In genomic region chr12:49827351-49828099, GRCh38 we compare ENCODE assay signal across 8 cellular contexts. TPM values are rescaled to one million over a fixed set of nuclear protein-coding genes. Genes with fewer than 3 reads are reported as not detected.
A peak's percentile ranks its signal among the peaks of the same experiment; 100 is the strongest.
DNase-seq lines count a peak whose midpoint lies in the region; ATAC-seq and TF ChIP-seq lines count a peak whose summit lies in the region.

No MANE protein-coding gene starts in this region.

- H3K27me3 ChIP-seq in gastroesophageal sphincter (no peaks in the 10 kb centered on the region), neural progenitor cell (no peaks in the 10 kb centered on the region)

- peaks cover 33% of the 10 kb centered on the region for H3K4me1 Mint-ChIP-seq in neural progenitor cell

- WGBS in gastroesophageal sphincter (ENCODE audit: low coverage in 1 of 2), 2 donors, result 3% methylated on average over 8 of the region's 38 CpGs; no CpG with 5 or more reads in 1 of the 2 donors
- WGBS in urinary bladder, result 2% methylated on average over 38 of the region's 38 CpGs

- peak overlapping the region; percentile 78 to 92 for H3K4me3 ChIP-seq in gastroesophageal sphincter
- peak overlapping the region; percentile 84 for H3K4me3 ChIP-seq in neural progenitor cell
- peak overlapping the region; percentile 93 for H3K4me3 ChIP-seq in urinary bladder (ENCODE audit: low read depth, low read length)

- peak overlapping the region; percentile 54 for H2AFZ ChIP-seq in neural progenitor cell (replicated peaks)

- H3K9me3 ChIP-seq in gastroesophageal sphincter (no peaks in the 10 kb centered on the region), neural progenitor cell (ENCODE audit: low read depth) (no peaks in the 10 kb centered on the region)

- peak overlapping the region; percentile 66 for H3K27ac Mint-ChIP-seq in neural progenitor cell

- peak overlapping the region; percentile 99 for H3K4me3 Mint-ChIP-seq in neural progenitor cell

- peaks cover 46% of the 10 kb centered on the region for H3F3A ChIP-seq in neural progenitor cell (ENCODE audit: low read depth)

- ATAC-seq in HG02852 (IDR thresholded peaks at IDR 0.05; ENCODE audit: unreplicated experiment) (peak; percentile 9), gastroesophageal sphincter (peak; percentile 39)

- no peaks in the 10 kb centered on the region for H3K9me3 Mint-ChIP-seq in neural progenitor cell

- peaks cover 48% of the 10 kb centered on the region for H4K20me1 ChIP-seq in neural progenitor cell (ENCODE audit: low read depth)

- H3K27me3 Mint-ChIP-seq in neural progenitor cell (ENCODE audit: insufficient read depth, low read depth), result peaks cover 7% of the 10 kb centered on the region

- peak overlapping the region; percentile 78 to 98 (median 96) for H3K27ac ChIP-seq in gastroesophageal sphincter
- no peak overlapping the region for H3K27ac ChIP-seq in neural progenitor cell
- H3K27ac ChIP-seq in urinary bladder (ENCODE audit: low read depth), result no peak overlapping the region

- DNase-seq in ELF-1 (ENCODE audit: low read depth, low spot score) (peak; percentile 89), OCI-M2 (lab: John Stamatoyannopoulos, UW; ENCODE audit: unreplicated experiment) (peak; percentile 8), neural progenitor cell (ENCODE audit: low spot score) (peak; percentile 89), COR-L47 (lab: John Stamatoyannopoulos, UW) (no peak)
- DNase-seq in activated naive CD4-positive, alpha-beta T cell treated with anti-CD3 and anti-CD28 coated beads, Interleukin-2, amount 50 U/mL, for 16 hours, result peak; percentile 60

- peak overlapping the region; percentile 89 for H3K4me2 ChIP-seq in neural progenitor cell

- H3K36me3 Mint-ChIP-seq in neural progenitor cell, result peaks cover 7% of the 10 kb centered on the region

- TF ChIP-seq POLR2A in gastroesophageal sphincter (IDR thresholded peaks at IDR 0.05), result no peak

- TF ChIP-seq CTCF in gastroesophageal sphincter (IDR thresholded peaks at IDR 0.05), result peak in 1 of 4 experiments; percentile 8
- TF ChIP-seq CTCF in neural progenitor cell (IDR thresholded peaks at IDR 0.05), result no peak

- no peak overlapping the region for H3K9ac ChIP-seq in neural progenitor cell

- peaks cover 10 to 61% (median 33%) of the 10 kb centered on the region in 3 donors for H3K4me1 ChIP-seq in gastroesophageal sphincter
- peaks cover 28% of the 10 kb centered on the region for H3K4me1 ChIP-seq in neural progenitor cell
- no peaks in the 10 kb centered on the region for H3K4me1 ChIP-seq in urinary bladder (ENCODE audit: insufficient read depth)

- H3K36me3 ChIP-seq in gastroesophageal sphincter, result peaks cover 0 to 12% of the 10 kb centered on the region in 2 donors
- H3K36me3 ChIP-seq in neural progenitor cell, result no peaks in the 10 kb centered on the region
- H3K36me3 ChIP-seq in urinary bladder (ENCODE audit: insufficient read depth), result no peaks in the 10 kb centered on the region

- no peak for TF ChIP-seq EP300 in gastroesophageal sphincter (IDR thresholded peaks at IDR 0.05)

- H3K79me2 ChIP-seq in neural progenitor cell (ENCODE audit: low read depth), result peaks cover 28% of the 10 kb centered on the region

RNA-seq across cellular contexts. Expression of gene NCKAP5L, which starts 0.7 kb away (rescaled TPM):
- total RNA-seq in gastroesophageal sphincter, result 10 to 100 TPM; 15.3 to 27.5 (median 19.0) TPM
- total RNA-seq in neural progenitor cell (ENCODE audit: low replicate concordance), result 5.6 and 19.0 TPM in 2 replicates
- 13.3 TPM for total RNA-seq in urinary bladder
- 14.1 TPM for polyA plus RNA-seq in urinary bladder

RNA-seq across cellular contexts. Expression of gene BCDIN3D, which starts 15.4 kb away (rescaled TPM):
- total RNA-seq in gastroesophageal sphincter, result 1 to 10 TPM; 2.6 to 4.7 (median 3.4) TPM
- 3.8 and 5.3 TPM in 2 replicates for total RNA-seq in neural progenitor cell (ENCODE audit: low replicate concordance)
- total RNA-seq in urinary bladder, result 5.8 TPM
- 4.4 TPM for polyA plus RNA-seq in urinary bladder

Comparison
In these comparisons a context has a peak if more than half of its experiments do, and no peak if none do; other contexts are left out.
1. H3K27ac ChIP-seq: peak in gastroesophageal sphincter (4 of 4); none in neural progenitor cell (single experiment) and urinary bladder (single experiment).
2. Peak in every context shown above with its lines, with median percentiles within 50 percentile points of each other: H3K4me3 ChIP-seq.